8 cellular contexts compared by ENCODE assay signal in genomic region chr17:39926135-39926587, GRCh38. TPM values are rescaled to one million over a fixed set of nuclear protein-coding genes. Genes with fewer than 3 reads are reported as not detected.
DNase-seq lines count a peak whose midpoint lies in the region; ATAC-seq and TF ChIP-seq lines count a peak whose summit lies in the region.

No MANE protein-coding gene starts in this region.

- in situ Hi-C loops in brain microvascular endothelial cell (cut with HindIII; ENCODE audit: low pct_ligation_motif_present, low sequenced_read_pairs), result no loop called here

- no peaks in the 10 kb centered on the region for H3K9me3 Mint-ChIP-seq in naive B cell

- no peaks in the 10 kb centered on the region for H3K27me3 ChIP-seq in brain microvascular endothelial cell (replicated peaks)

- no peak overlapping the region for H3K27ac ChIP-seq in brain microvascular endothelial cell

- POLR2A ChIA-PET in AG04449 (lab: Yijun Ruan, JAX), result no interaction called here

- DNase-seq in AG04449 (ENCODE audit: low read depth, low spot score) (no peak), brain microvascular endothelial cell (no peak), naive B cell (no peak), cerebellum (ENCODE audit: low spot score) (no peak), GM03348 (ENCODE audit: low spot score) (no peak)

- H3K27me3 Mint-ChIP-seq in naive B cell, result no peaks in the 10 kb centered on the region

- H3K36me3 ChIP-seq in brain microvascular endothelial cell (replicated peaks), result peaks cover 27% of the 10 kb centered on the region

- peaks cover 31 to 61% (median 58%) of the 10 kb centered on the region in 3 donors for H3K4me1 Mint-ChIP-seq in naive B cell

- peak; percentile 19 for ATAC-seq in HG02642 (IDR thresholded peaks at IDR 0.05; ENCODE audit: poor library complexity, unreplicated experiment)
- ATAC-seq in naive B cell (ENCODE audit: low read depth in 2 of 2), result no peak
- ATAC-seq in HG02885 (IDR thresholded peaks at IDR 0.05; ENCODE audit: poor library complexity, unreplicated experiment), result no peak
- ATAC-seq in HG03025 (IDR thresholded peaks at IDR 0.05; ENCODE audit: low FRiP score, unreplicated experiment), result no peak

- H3K4me3 ChIP-seq in AG04449 (ENCODE audit: low read depth, low read length) (peak overlapping the region; percentile 82), brain microvascular endothelial cell (ENCODE audit: low read depth, low read length) (peak overlapping the region; percentile 82)

- H3K36me3 Mint-ChIP-seq in naive B cell, result peaks cover 0 to 7% of the 10 kb centered on the region in 2 donors

- peak overlapping the region; percentile 85 to 100 (median 94) for H3K4me3 Mint-ChIP-seq in naive B cell

- TF ChIP-seq CTCF in AG04449 (IDR thresholded peaks at IDR 0.05; ENCODE audit: insufficient read depth, low read length, missing control alignments), result no peak
- no peak for TF ChIP-seq CTCF in brain microvascular endothelial cell (IDR thresholded peaks at IDR 0.05; ENCODE audit: low read depth, low read length, missing control alignments)

- CTCF ChIA-PET in AG04449 (lab: Yijun Ruan, JAX), result interaction anchor here (0.6 to 1.9 kb wide), 5 partner anchors 11 to 54 kb away, joined by 3 to 11 read pairs (median 3); partner anchors contain the start of gene PSMD3

- peak overlapping the region; percentile 37 to 92 (median 80) for H3K27ac Mint-ChIP-seq in naive B cell

RNA-seq across cellular contexts. Expression of gene ORMDL3, which starts 1.2 kb away (rescaled TPM):
- 100 to 1,000 TPM in 3 of 6 donors, 10 to 100 TPM in 3; 71.8 to 181 (median 95.9) TPM for polyA plus RNA-seq in naive B cell (ENCODE audit: low read depth in 6 of 6)
- 43.9 TPM for total RNA-seq in cerebellum

RNA-seq across cellular contexts. Expression of gene LRRC3C, which starts 1.4 kb away (rescaled TPM):
- not detected for polyA plus RNA-seq in naive B cell (ENCODE audit: low read depth in 6 of 6)
- not detected for total RNA-seq in cerebellum

RNA-seq across cellular contexts. Expression of gene GSDMB, which starts 7.7 kb away (rescaled TPM):
- polyA plus RNA-seq in naive B cell (ENCODE audit: low read depth in 6 of 6), result 1 to 10 TPM in 1 of 6 donors, under 1 TPM in 3, not detected in 2; 0.15 to 2.0 (median 0.31) TPM
- total RNA-seq in cerebellum, result 16.2 TPM

RNA-seq across cellular contexts. Expression of gene GSDMA, which starts 36.6 kb away (rescaled TPM):
- under 1 TPM in 2 of 6 donors, not detected in 4; 0.19 to 0.21 TPM for polyA plus RNA-seq in naive B cell (ENCODE audit: low read depth in 6 of 6)
- not detected for total RNA-seq in cerebellum

RNA-seq across cellular contexts. Expression of gene PSMD3, which starts 54.4 kb away (rescaled TPM):
- polyA plus RNA-seq in naive B cell (ENCODE audit: low read depth in 6 of 6), result 10 to 100 TPM; 48.1 to 62.4 (median 52.3) TPM
- 50.5 TPM for total RNA-seq in cerebellum
